Comparison of ENCODE assay signal across 8 cellular contexts in genomic region chr10:70145166-70145665, GRCh38. TPM values are rescaled to one million over a fixed set of nuclear protein-coding genes. Genes with fewer than 3 reads are reported as not detected.
DNase-seq lines count a peak whose midpoint lies in the region; ATAC-seq lines count a peak whose summit lies in the region.

No MANE protein-coding gene starts in this region.

- H3K36me3 Mint-ChIP-seq in activated CD8-positive, alpha-beta T cell treated with anti-CD3 and anti-CD28 coated beads, Interleukin-2, amount 10 ng/mL, durations not matched to agents 7 days and 5 days (ENCODE audit: low read depth): peaks cover 19% of the 10 kb centered on the region

- H3K27me3 ChIP-seq in iPS-20b (ENCODE audit: insufficient read depth, low read length) (peaks cover 7% of the 10 kb centered on the region; the same call in 1 of the 2 replicates), subcutaneous abdominal adipose tissue (ENCODE audit: control insufficient read depth in 5 of 5, insufficient read depth in 4 of 5, low read length in 5 of 5) (no peaks in the 10 kb centered on the region)

- peak; percentile 26 for DNase-seq in NCI-H748 (lab: John Stamatoyannopoulos, UW; ENCODE audit: unreplicated experiment)
- DNase-seq in NCI-H748 treated with DMSO at 0.1 percent for 48 hours (lab: John Stamatoyannopoulos, UW): no peak
- no peak for DNase-seq in activated CD8-positive, alpha-beta T cell treated with anti-CD3 and anti-CD28 coated beads, Interleukin-2, amount 10 ng/mL, durations not matched to agents 7 days and 5 days
- DNase-seq in NOMO-1 (lab: John Stamatoyannopoulos, UW; ENCODE audit: unreplicated experiment in 2 of 2): no peak

- peak overlapping the region; percentile 92 for H3K4me3 Mint-ChIP-seq in activated CD8-positive, alpha-beta T cell treated with anti-CD3 and anti-CD28 coated beads, Interleukin-2, amount 10 ng/mL, durations not matched to agents 7 days and 5 days

- peaks cover 35% of the 10 kb centered on the region for H3K4me1 Mint-ChIP-seq in activated CD8-positive, alpha-beta T cell treated with anti-CD3 and anti-CD28 coated beads, Interleukin-2, amount 10 ng/mL, durations not matched to agents 7 days and 5 days (ENCODE audit: low read depth)

- H3K9me3 ChIP-seq in iPS-20b (ENCODE audit: insufficient read depth, low read depth, low read length) (no peaks in the 10 kb centered on the region), subcutaneous abdominal adipose tissue (ENCODE audit: control insufficient read depth in 5 of 5, low read length in 5 of 5) (no peaks in the 10 kb centered on the region)

- H3K27ac ChIP-seq in iPS-20b (ENCODE audit: low read length) (no peak overlapping the region), subcutaneous abdominal adipose tissue (ENCODE audit: low read depth, low read length) (peak overlapping the region; percentile 94)

- ATAC-seq in HG02943 (IDR thresholded peaks at IDR 0.05; ENCODE audit: low read depth, unreplicated experiment) (peak; percentile 4), HG02759 (IDR thresholded peaks at IDR 0.05; ENCODE audit: unreplicated experiment) (no peak)
- no peak for ATAC-seq in activated CD8-positive, alpha-beta T cell treated with anti-CD3 and anti-CD28 coated beads, Interleukin-2, amount 10 ng/mL, durations not matched to agents 7 days and 5 days

- H3K9me3 Mint-ChIP-seq in activated CD8-positive, alpha-beta T cell treated with anti-CD3 and anti-CD28 coated beads, Interleukin-2, amount 10 ng/mL, durations not matched to agents 7 days and 5 days (ENCODE audit: insufficient read depth): no peaks in the 10 kb centered on the region

- H3K9ac ChIP-seq in iPS-20b (ENCODE audit: low read depth, low read length) (peak overlapping the region; percentile 85; the same call in 1 of the 2 replicates), subcutaneous abdominal adipose tissue (ENCODE audit: low read length in 5 of 5) (peak overlapping the region; percentile 48 to 85 (median 75))

- CTCF ChIA-PET in activated CD8-positive, alpha-beta T cell treated with anti-CD3 and anti-CD28 coated beads, Interleukin-2, amount 10 ng/mL, durations not matched to agents 7 days and 5 days (lab: Charles Lee): interaction anchor here (0.7 to 4.3 kb wide), 23 partner anchors 10 to 219 kb away, joined by 3 to 97 read pairs (median 13); partner anchors contain the start of genes PPA1 and SAR1A

- H3K4me3 ChIP-seq in iPS-20b (ENCODE audit: low read length) (peak overlapping the region; percentile 69), subcutaneous abdominal adipose tissue (ENCODE audit: low read depth in 1 of 5, low read length in 5 of 5) (peak overlapping the region; percentile 48 to 85 (median 79))

- H3K36me3 ChIP-seq in iPS-20b (ENCODE audit: insufficient read depth, low read depth, low read length) (peaks cover 12% of the 10 kb centered on the region; the same call in 1 of the 2 replicates), subcutaneous abdominal adipose tissue (ENCODE audit: control insufficient read depth in 5 of 5, insufficient read depth in 5 of 5, low read length in 5 of 5) (peaks cover 0 to 26% (median 9%) of the 10 kb centered on the region in 5 donors)

- peak overlapping the region; percentile 99 for H3K27ac Mint-ChIP-seq in activated CD8-positive, alpha-beta T cell treated with anti-CD3 and anti-CD28 coated beads, Interleukin-2, amount 10 ng/mL, durations not matched to agents 7 days and 5 days

- H3K4me1 ChIP-seq in iPS-20b (ENCODE audit: insufficient read depth, low read length) (peaks cover 8% of the 10 kb centered on the region), subcutaneous abdominal adipose tissue (ENCODE audit: control insufficient read depth in 5 of 5, insufficient read depth in 5 of 5, low read length in 5 of 5) (peaks cover 5 to 45% (median 36%) of the 10 kb centered on the region in 5 donors)

- no peaks in the 10 kb centered on the region for H3K27me3 Mint-ChIP-seq in activated CD8-positive, alpha-beta T cell treated with anti-CD3 and anti-CD28 coated beads, Interleukin-2, amount 10 ng/mL, durations not matched to agents 7 days and 5 days (ENCODE audit: low read depth)

- POLR2A ChIA-PET in activated CD8-positive, alpha-beta T cell treated with anti-CD3 and anti-CD28 coated beads, Interleukin-2, amount 10 ng/mL, durations not matched to agents 7 days and 5 days (lab: Charles Lee): interaction anchor here (0.6 to 3.4 kb wide), 8 partner anchors 9 to 74 kb away, joined by 3 to 22 read pairs (median 8); partner anchors contain the start of gene SAR1A

RNA-seq across cellular contexts. Expression of gene TYSND1, which starts 1.3 kb away (rescaled TPM):
- total RNA-seq in activated CD8-positive, alpha-beta T cell treated with anti-CD3 and anti-CD28 coated beads, Interleukin-2, amount 10 ng/mL, durations not matched to agents 7 days and 5 days: 10 to 100 TPM; 12.0 to 13.4 TPM

RNA-seq across cellular contexts. Expression of gene AIFM2, which starts 12.6 kb away (rescaled TPM):
- total RNA-seq in activated CD8-positive, alpha-beta T cell treated with anti-CD3 and anti-CD28 coated beads, Interleukin-2, amount 10 ng/mL, durations not matched to agents 7 days and 5 days: 1 to 10 TPM; 7.2 to 7.5 TPM

RNA-seq across cellular contexts. Expression of gene SAR1A, which starts 25.1 kb away (rescaled TPM):
- 100 to 1,000 TPM; 157 to 160 TPM for total RNA-seq in activated CD8-positive, alpha-beta T cell treated with anti-CD3 and anti-CD28 coated beads, Interleukin-2, amount 10 ng/mL, durations not matched to agents 7 days and 5 days
